27 cellular contexts compared by ENCODE assay signal in genomic region chr7:21730399-21730798, GRCh38.
"Had no signal": no experiment of that assay in that cellular context is flagged by ENCODE, and none has a peak within 500 bp of the region (broad histone marks: within the 10 kb centered on the region; RNA-seq: fewer than 3 reads in every experiment).

No MANE protein-coding gene starts in this region.

- H3K9me3 ChIP-seq: stomach, suprapubic skin, testis, thoracic aorta, thyroid gland, tibial artery, tibial nerve, transverse colon, upper lobe of left lung, upper lobe of right lung, uterus, vagina had no signal

- H3K27ac ChIP-seq: stomach, suprapubic skin, testis, thoracic aorta, thyroid gland, tibial artery, tibial nerve, transverse colon, upper lobe of left lung, upper lobe of right lung, uterus, vagina had no signal

- H3K36me3 ChIP-seq: stomach, suprapubic skin, thoracic aorta, thyroid gland, tibial artery, tibial nerve, transverse colon, upper lobe of left lung, upper lobe of right lung, uterus, vagina had no signal

- ATAC-seq: stimulated activated effector memory CD8-positive, alpha-beta T cell treated with anti-CD3 and anti-CD28 coated beads, Interleukin-12 subunit alpha, Interleukin-12 subunit beta, amount 100 ng/mL, for 72 hours; stimulated activated memory B cell treated with anti-CD40 and anti-IgM and Interleukin-4, amounts not matched to agents 10 μg/mL and 1 μg/mL and 100 μg/mL, for 72 hours; stimulated activated naive B cell treated with anti-CD40 and anti-IgM and Interleukin-4, amounts not matched to agents 10 μg/mL and 1 μg/mL and 100 μg/mL, for 72 hours; stimulated activated naive CD8-positive, alpha-beta T cell treated with anti-CD3 and anti-CD28 coated beads, Interleukin-15, amount 100 ng/mL, for 72 hours; stimulated activated naive CD8-positive, alpha-beta T cell treated with anti-CD3 and anti-CD28 coated beads, Interleukin-15, Interleukin-2, amounts not matched to agents 100 U/mL and 50 U/mL, for 24 hours; upper lobe of right lung had no signal

- H3K27me3 ChIP-seq: stomach, suprapubic skin, testis, thyroid gland, tibial artery, tibial nerve, transverse colon, upper lobe of left lung, upper lobe of right lung, uterus, vagina had no signal

- H3K4me1 ChIP-seq: stomach, suprapubic skin, testis, thyroid gland, tibial artery, tibial nerve, transverse colon, upper lobe of left lung, upper lobe of right lung, uterus, vagina had no signal

- H3K4me3 ChIP-seq: stomach, suprapubic skin, testis, thoracic aorta, thyroid gland, tibial artery, tibial nerve, transverse colon, upper lobe of left lung, upper lobe of right lung, uterus, vagina had no signal

- FAIRE-seq: urothelium cell line had no signal

- DNase-seq: stimulated activated CD4-positive, alpha-beta T cell treated with anti-CD3 and anti-CD28 coated beads, Interleukin-2, amount 100 ng/mL, for 48 hours; stimulated activated CD4-positive, alpha-beta T cell treated with anti-CD3 and anti-CD28 coated beads, Interleukin-4, amount 100 ng/mL, for 1 hour; stimulated activated CD4-positive, alpha-beta T cell treated with anti-CD3 and anti-CD28 coated beads, Interleukin-4, amount 100 ng/mL, for 24 hours; stimulated activated CD4-positive, alpha-beta T cell treated with anti-CD3 and anti-CD28 coated beads, Interleukin-4, amount 100 ng/mL, for 4 hours; stimulated activated CD8-positive, alpha-beta memory T cell treated with anti-CD3 and anti-CD28 coated beads, Interleukin-4, amount 100 ng/mL, for 48 hours; stimulated activated naive B cell treated with anti-CD40 and anti-IgM and Interleukin-4, amounts not matched to agents 10 μg/mL and 1 μg/mL and 100 μg/mL, for 72 hours; stimulated activated naive CD4-positive, alpha-beta T cell; stimulated activated naive CD4-positive, alpha-beta T cell treated with Interleukin-2 at 50 U/mL for 16 hours; stimulated activated naive CD8-positive, alpha-beta T cell treated with anti-CD3 and anti-CD28 coated beads, Interleukin-15, amount 100 ng/mL, for 72 hours; stimulated activated naive CD8-positive, alpha-beta T cell treated with anti-CD3 and anti-CD28 coated beads, Interleukin-15, Interleukin-2, amounts not matched to agents 100 U/mL and 50 U/mL, for 24 hours; stomach; substantia nigra; testis; thyroid gland; tibial artery; transverse colon; trophoblast cell; upper lobe of left lung; upper lobe of right lung; uterus had no signal
